Comparison of ENCODE assay signal across 37 cellular contexts in genomic region chr10:60403168-60403873, GRCh38.
"Had no signal": no experiment of that assay in that cellular context is flagged by ENCODE, and none has a peak within 500 bp of the region (broad histone marks: within the 10 kb centered on the region; RNA-seq: fewer than 3 reads in every experiment).

No MANE protein-coding gene starts in this region.

- H3K4me3 ChIP-seq: adrenal gland, body of pancreas, breast epithelium had no signal

- H3K36me3 Mint-ChIP-seq: activated CD4-positive, alpha-beta memory T cell treated with anti-CD3 and anti-CD28 coated beads for 36 hours; activated naive CD4-positive, alpha-beta T cell treated with anti-CD3 and anti-CD28 coated beads, Interleukin-2, amount 50 U/mL, for 72 hours; activated naive CD8-positive, alpha-beta T cell treated with anti-CD3 and anti-CD28 coated beads for 36 hours had no signal

- FAIRE-seq: astrocyte, TTC549 had no signal

- H3K4me3 Mint-ChIP-seq: activated B cell treated with CpG ODN at 0.5 μM for 24 hours; activated CD4-positive, alpha-beta memory T cell treated with anti-CD3 and anti-CD28 coated beads for 36 hours; activated CD4-positive, alpha-beta T cell treated with anti-CD3 and anti-CD28 coated beads, Interleukin-2, amount 10 ng/mL, durations not matched to agents 24 days and 14 days; activated CD8-positive, alpha-beta T cell treated with anti-CD3 and anti-CD28 coated beads for 36 hours; activated naive CD4-positive, alpha-beta T cell treated with anti-CD3 and anti-CD28 coated beads for 36 hours; activated naive CD8-positive, alpha-beta T cell treated with anti-CD3 and anti-CD28 coated beads for 36 hours; activated T-cell treated with anti-CD3 and anti-CD28 coated beads, Interleukin-2, amount 50 U/mL, for 4 hours; activated T-cell treated with anti-CD3 and anti-CD28 coated beads, Interleukin-2, amount 50 U/mL, for 72 hours; activated T-helper 1 cell treated with anti-CD3 and anti-CD28 coated beads, Interleukin-12 subunit alpha, Interleukin-12 subunit beta, Interleukin-2, Interleukin-4 antibody, amounts not matched to agents 30 ng/mL and 10 ng/mL and 1 ng/mL, durations not matched to agents 14 hours and 24 hours and 36 hours; activated T-helper 17 cell treated with anti-CD3 and anti-CD28 coated beads, Interleukin-2, amount 50 U/mL, for 72 hours; T-helper 1 cell treated with Interleukin-12 subunit alpha and Interleukin-12 subunit beta and Interleukin-4 antibody, amounts not matched to agents 30 μg/mL and 1 μg/mL, for 36 hours; T-helper 2 cell treated with Interferon-gamma antibody and Interleukin-4, amounts not matched to agents 5 μg/mL and 100 μg/mL, for 36 hours had no signal

- H3K27me3 ChIP-seq: adrenal gland, body of pancreas, brain microvascular endothelial cell, breast epithelium had no signal

- H3K9me3 Mint-ChIP-seq: activated B cell treated with CpG ODN at 0.5 μM for 24 hours; activated CD4-positive, alpha-beta memory T cell treated with anti-CD3 and anti-CD28 coated beads for 36 hours; activated CD4-positive, alpha-beta T cell treated with anti-CD3 and anti-CD28 coated beads, Interleukin-2, amount 10 ng/mL, durations not matched to agents 24 days and 14 days; activated CD8-positive, alpha-beta T cell treated with anti-CD3 and anti-CD28 coated beads for 36 hours; activated naive CD4-positive, alpha-beta T cell treated with anti-CD3 and anti-CD28 coated beads, Interleukin-2, amount 50 U/mL, for 72 hours; activated naive CD8-positive, alpha-beta T cell treated with anti-CD3 and anti-CD28 coated beads for 36 hours; activated T-cell treated with anti-CD3 and anti-CD28 coated beads, Interleukin-2, amount 50 U/mL, for 4 hours; activated T-cell treated with anti-CD3 and anti-CD28 coated beads, Interleukin-2, amount 50 U/mL, for 72 hours; activated T-helper 1 cell treated with anti-CD3 and anti-CD28 coated beads, Interleukin-12 subunit alpha, Interleukin-12 subunit beta, Interleukin-2, Interleukin-4 antibody, amounts not matched to agents 30 ng/mL and 10 ng/mL and 1 ng/mL, durations not matched to agents 14 hours and 24 hours and 36 hours; T-helper 1 cell treated with Interleukin-12 subunit alpha and Interleukin-12 subunit beta and Interleukin-4 antibody, amounts not matched to agents 30 μg/mL and 1 μg/mL, for 36 hours; T-helper 2 cell treated with Interferon-gamma antibody and Interleukin-4, amounts not matched to agents 5 μg/mL and 100 μg/mL, for 36 hours had no signal

- H3K9me3 ChIP-seq: adrenal gland, body of pancreas had no signal

- H3K27me3 Mint-ChIP-seq: activated B cell treated with CpG ODN at 0.5 μM for 24 hours; activated CD4-positive, alpha-beta memory T cell treated with anti-CD3 and anti-CD28 coated beads for 36 hours; activated CD4-positive, alpha-beta T cell treated with anti-CD3 and anti-CD28 coated beads, Interleukin-2, amount 10 ng/mL, durations not matched to agents 24 days and 14 days; activated CD8-positive, alpha-beta T cell treated with anti-CD3 and anti-CD28 coated beads for 36 hours; activated naive CD8-positive, alpha-beta T cell treated with anti-CD3 and anti-CD28 coated beads for 36 hours; activated T-helper 17 cell treated with anti-CD3 and anti-CD28 coated beads, Interleukin-2, amount 50 U/mL, for 72 hours had no signal

- H3K4me1 ChIP-seq: adrenal gland, body of pancreas, breast epithelium had no signal

- H3K27ac Mint-ChIP-seq: activated B cell treated with CpG ODN at 0.5 μM for 24 hours; activated CD4-positive, alpha-beta memory T cell treated with anti-CD3 and anti-CD28 coated beads for 36 hours; activated CD4-positive, alpha-beta T cell treated with anti-CD3 and anti-CD28 coated beads, Interleukin-2, amount 10 ng/mL, durations not matched to agents 24 days and 14 days; activated CD8-positive, alpha-beta T cell treated with anti-CD3 and anti-CD28 coated beads for 36 hours; activated naive CD4-positive, alpha-beta T cell treated with anti-CD3 and anti-CD28 coated beads for 36 hours; activated naive CD8-positive, alpha-beta T cell treated with anti-CD3 and anti-CD28 coated beads for 36 hours; activated T-cell treated with anti-CD3 and anti-CD28 coated beads, Interleukin-2, amount 50 U/mL, for 72 hours; activated T-helper 1 cell treated with anti-CD3 and anti-CD28 coated beads, Interleukin-12 subunit alpha, Interleukin-12 subunit beta, Interleukin-2, Interleukin-4 antibody, amounts not matched to agents 30 ng/mL and 10 ng/mL and 1 ng/mL, durations not matched to agents 14 hours and 24 hours and 36 hours; activated T-helper 17 cell treated with anti-CD3 and anti-CD28 coated beads, Interleukin-2, amount 50 U/mL, for 72 hours; T-helper 1 cell treated with Interleukin-12 subunit alpha and Interleukin-12 subunit beta and Interleukin-4 antibody, amounts not matched to agents 30 μg/mL and 1 μg/mL, for 36 hours; T-helper 2 cell treated with Interferon-gamma antibody and Interleukin-4, amounts not matched to agents 5 μg/mL and 100 μg/mL, for 36 hours had no signal

- H3K4me1 Mint-ChIP-seq: activated B cell treated with CpG ODN at 0.5 μM for 24 hours; activated CD4-positive, alpha-beta T cell treated with anti-CD3 and anti-CD28 coated beads, Interleukin-2, amount 10 ng/mL, durations not matched to agents 24 days and 14 days; activated naive CD8-positive, alpha-beta T cell treated with anti-CD3 and anti-CD28 coated beads for 36 hours had no signal

- H3K27ac ChIP-seq: adrenal gland, body of pancreas, brain microvascular endothelial cell, breast epithelium, VCaP had no signal

- DNase-seq: activated B cell treated with CpG ODN at 0.5 μM for 24 hours; activated CD4-positive, alpha-beta memory T cell treated with anti-CD3 and anti-CD28 coated beads for 36 hours; activated CD4-positive, alpha-beta T cell treated with anti-CD3 and anti-CD28 coated beads for 4 hours; activated CD4-positive, alpha-beta T cell treated with anti-CD3 and anti-CD28 coated beads, Interleukin-2, amount 10 ng/mL, durations not matched to agents 24 days and 14 days; activated CD4-positive, alpha-beta T cell treated with anti-CD3 and anti-CD28 coated beads, Interleukin-2, amount 50 U/mL, for 1 hour; activated CD4-positive, alpha-beta T cell treated with anti-CD3 and anti-CD28 coated beads, Interleukin-2, amount 50 U/mL, for 4 hours; activated CD4-positive, CD25-positive, alpha-beta regulatory T cell treated with anti-CD3 and anti-CD28 coated beads, Interleukin-2, amount 50 U/mL, for 72 hours; activated CD8-positive, alpha-beta memory T cell treated with anti-CD3 and anti-CD28 coated beads, Interleukin-2, amount 50 U/mL, for 4 hours; activated CD8-positive, alpha-beta T cell treated with anti-CD3 and anti-CD28 coated beads for 36 hours; activated effector memory CD4-positive, alpha-beta T cell treated with anti-CD3 and anti-CD28 coated beads, Interleukin-2, amount 50 U/mL, for 16 hours; activated gamma-delta T cell treated with Interleukin-2 at 50 U/mL for 16 hours; activated naive CD4-positive, alpha-beta T cell; activated naive CD4-positive, alpha-beta T cell treated with anti-CD3 and anti-CD28 coated beads for 36 hours; activated naive CD4-positive, alpha-beta T cell treated with anti-CD3 and anti-CD28 coated beads, Interleukin-2, amount 50 U/mL, for 16 hours; activated naive CD8-positive, alpha-beta T cell treated with anti-CD3 and anti-CD28 coated beads for 36 hours; activated T-cell treated with anti-CD3 and anti-CD28 coated beads for 4 hours; activated T-cell treated with anti-CD3 and anti-CD28 coated beads, Interleukin-2, amount 50 U/mL, for 1 hour; activated T-cell treated with anti-CD3 and anti-CD28 coated beads, Interleukin-2, amount 50 U/mL, for 4 hours; activated T-cell treated with anti-CD3 and anti-CD28 coated beads, Interleukin-2, amount 50 U/mL, for 72 hours; adrenal gland; amniotic stem cell; aorta; body of pancreas; brain microvascular endothelial cell; central memory CD4-positive, alpha-beta T cell; T-helper 1 cell; T-helper 2 cell; T-helper 9 cell had no signal

- H3K36me3 ChIP-seq: adrenal gland, brain microvascular endothelial cell, breast epithelium had no signal

- ATAC-seq: activated CD8-positive, alpha-beta T cell treated with anti-CD3 and anti-CD28 coated beads for 36 hours; activated naive CD4-positive, alpha-beta T cell treated with anti-CD3 and anti-CD28 coated beads, Interleukin-2, amount 50 U/mL, for 72 hours; activated T-cell treated with anti-CD3 and anti-CD28 coated beads, Interleukin-2, amount 50 U/mL, for 4 hours; activated T-cell treated with anti-CD3 and anti-CD28 coated beads, Interleukin-2, amount 50 U/mL, for 72 hours; activated T-helper 17 cell treated with anti-CD3 and anti-CD28 coated beads, Interleukin-2, amount 50 U/mL, for 72 hours; body of pancreas had no signal
